9 cellular contexts compared by ENCODE assay signal in genomic region chr18:32770181-32770650, GRCh38. TPM values are rescaled to one million over a fixed set of nuclear protein-coding genes. Genes with fewer than 3 reads are reported as not detected.
DNase-seq lines count a peak whose midpoint lies in the region; ATAC-seq lines count a peak whose summit lies in the region.
"Had no signal": no experiment of that assay in that cellular context is flagged by ENCODE, and none has a peak within 500 bp of the region (broad histone marks: within the 10 kb centered on the region; RNA-seq: fewer than 3 reads in every experiment).

No MANE protein-coding gene starts in this region.

- no peaks in the 10 kb centered on the region for H3K9me3 ChIP-seq in mononuclear cell (ENCODE audit: low read depth, low read length)

- peak; percentile 2 for DNase-seq in stimulated activated CD4-positive, alpha-beta T cell treated with anti-CD3 and anti-CD28 coated beads, Interleukin-15, amount 100 ng/mL, for 24 hours
- no peak for DNase-seq in stimulated activated CD4-positive, alpha-beta T cell treated with anti-CD3 and anti-CD28 coated beads, Interleukin-2, amount 100 ng/mL, for 48 hours
- peak; percentile 13 for DNase-seq in dermis blood vessel endothelial cell
- DNase-seq in GF-D8 (lab: John Stamatoyannopoulos, UW): no peak
- no peak for DNase-seq in DMS 273 (lab: John Stamatoyannopoulos, UW; ENCODE audit: unreplicated experiment)
- DNase-seq: CD4-positive, CD25-positive, alpha-beta regulatory T cell had no signal

- ATAC-seq in HG02973 (IDR thresholded peaks at IDR 0.05; ENCODE audit: unreplicated experiment) (no peak), GM18517 (IDR thresholded peaks at IDR 0.05; ENCODE audit: unreplicated experiment) (no peak)

- H3K27me3 ChIP-seq in mononuclear cell (ENCODE audit: insufficient read depth, low read length): peaks cover 46% of the 10 kb centered on the region

- no peaks in the 10 kb centered on the region for H3K4me1 ChIP-seq in mononuclear cell (ENCODE audit: insufficient read depth, low read length)

- H3K4me3 ChIP-seq in mononuclear cell (ENCODE audit: low read length): peak overlapping the region; percentile 37

RNA-seq across cellular contexts. Expression of gene KLHL14, which starts 2.6 kb away (rescaled TPM):
- total RNA-seq in dermis blood vessel endothelial cell (0.85 and 0.93 TPM in 2 replicates), mononuclear cell (1.4 TPM)
- total RNA-seq: CD4-positive, CD25-positive, alpha-beta regulatory T cell had no signal

Comparison
In these comparisons a context has a peak if more than half of its experiments do, and no peak if none do; other contexts are left out.
1. DNase-seq: peak in stimulated activated CD4-positive, alpha-beta T cell treated with anti-CD3 and anti-CD28 coated beads, Interleukin-15, amount 100 ng/mL, for 24 hours (single experiment) and dermis blood vessel endothelial cell (single experiment); none in stimulated activated CD4-positive, alpha-beta T cell treated with anti-CD3 and anti-CD28 coated beads, Interleukin-2, amount 100 ng/mL, for 48 hours (0 of 2), GF-D8 (single experiment) and DMS 273 (single experiment).